In the genomic region with DNA sequence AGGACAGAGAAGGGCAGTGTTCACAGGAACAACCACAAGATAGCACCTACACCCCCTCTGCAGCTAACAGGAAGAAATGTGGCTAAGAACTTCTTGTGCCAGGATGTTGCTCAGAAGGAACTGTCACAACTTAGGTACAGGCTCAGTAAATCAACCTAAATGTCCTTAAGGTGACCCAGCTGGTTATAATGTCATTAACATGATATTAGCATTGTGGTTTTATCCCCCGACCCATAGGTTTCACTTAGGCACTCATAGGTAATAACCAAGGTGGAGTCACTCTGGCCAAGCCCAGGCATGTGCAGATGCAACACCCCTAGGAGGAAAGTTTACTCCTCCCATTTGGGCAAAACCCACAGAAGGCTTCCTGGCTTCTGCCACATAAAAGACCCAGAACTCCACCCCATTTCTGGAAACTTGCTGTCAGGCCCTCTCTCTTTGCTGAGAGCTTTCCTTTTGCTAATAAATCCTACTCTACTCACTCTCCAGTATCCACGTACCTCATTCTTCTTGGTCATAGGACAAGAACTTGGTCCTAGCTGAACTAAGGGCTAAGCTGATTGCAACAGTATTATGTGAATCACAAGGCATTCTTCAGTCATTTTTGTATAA, we compare ENCODE assay signal across 15 cellular contexts.
DNase-seq lines count a peak whose midpoint lies in the region; ATAC-seq and TF ChIP-seq lines count a peak whose summit lies in the region.
"Had no signal": no experiment of that assay in that cellular context is flagged by ENCODE, and none has a peak within 500 bp of the region (broad histone marks: within the 10 kb centered on the region; RNA-seq: fewer than 3 reads in every experiment).

No MANE protein-coding gene starts in this region.

- no peak overlapping the region for H3K4me2 ChIP-seq in osteoblast (ENCODE audit: insufficient read depth, low read length)

- POLR2A ChIA-PET in activated CD8-positive, alpha-beta T cell treated with anti-CD3 and anti-CD28 coated beads, Interleukin-2, amount 10 ng/mL, durations not matched to agents 7 days and 5 days (lab: Charles Lee) = no interaction called here

- CTCF ChIA-PET in activated CD8-positive, alpha-beta T cell treated with anti-CD3 and anti-CD28 coated beads, Interleukin-2, amount 10 ng/mL, durations not matched to agents 7 days and 5 days (lab: Charles Lee) = no interaction called here

- H3K36me3 ChIP-seq in upper lobe of right lung (no peaks in the 10 kb centered on the region), osteoblast (ENCODE audit: insufficient read depth, low read length) (no peaks in the 10 kb centered on the region)
- H3K36me3 ChIP-seq: gastrocnemius medialis, left ventricle myocardium inferior had no signal

- peak; percentile 9 for DNase-seq in stimulated activated CD4-positive, alpha-beta T cell treated with anti-CD3 and anti-CD28 coated beads, Interleukin-2, amount 100 ng/mL, for 4 hours (ENCODE audit: low read depth)
- no peak for DNase-seq in stimulated activated CD4-positive, alpha-beta T cell treated with anti-CD3 and anti-CD28 coated beads, Interleukin-4, amount 100 ng/mL, for 24 hours
- DNase-seq in activated CD8-positive, alpha-beta T cell treated with anti-CD3 and anti-CD28 coated beads, Interleukin-2, amount 10 ng/mL, durations not matched to agents 7 days and 5 days = peak; percentile 36
- peak; percentile 59 to 83 for DNase-seq in foreskin keratinocyte
- no peak for DNase-seq in upper lobe of right lung
- DNase-seq in left lobe of liver (ENCODE audit: low spot score) = no peak
- no peak for DNase-seq in osteoblast (ENCODE audit: insufficient read length, low spot score, missing footprints)
- no peak for DNase-seq in GM13977 (ENCODE audit: low spot score)
- DNase-seq: amniotic stem cell, gastrocnemius medialis, GF-D8, left ventricle myocardium inferior, NCI-H1092, NCI-H446 treated with DMSO at 0.1 percent for 48 hours, Right ventricle myocardium superior had no signal

- peak overlapping the region; percentile 22 for H3K4me3 Mint-ChIP-seq in activated CD8-positive, alpha-beta T cell treated with anti-CD3 and anti-CD28 coated beads, Interleukin-2, amount 10 ng/mL, durations not matched to agents 7 days and 5 days

- TF ChIP-seq CTCF in foreskin keratinocyte (conservative IDR thresholded peaks at IDR 0.05) (no peak), upper lobe of right lung (IDR thresholded peaks at IDR 0.05) (no peak), osteoblast (IDR thresholded peaks at IDR 0.05; ENCODE audit: extremely low read depth, low read depth, low read length) (no peak), GM13977 (IDR thresholded peaks at IDR 0.05; ENCODE audit: extremely low read depth, insufficient read depth, missing control alignments) (no peak)

- no peak overlapping the region for H3K4me3 ChIP-seq in upper lobe of right lung
- no peak overlapping the region for H3K4me3 ChIP-seq in osteoblast (ENCODE audit: insufficient read depth, low read length)
- H3K4me3 ChIP-seq: gastrocnemius medialis, left ventricle myocardium inferior had no signal

- in situ Hi-C loops in GM13977 (cut with MboI; ENCODE audit: low pct_unique_long_range_greater_than_20kb, low sequenced_read_pairs, unreplicated experiment) = no loop called here

- peaks cover 14% of the 10 kb centered on the region for H3K4me1 Mint-ChIP-seq in activated CD8-positive, alpha-beta T cell treated with anti-CD3 and anti-CD28 coated beads, Interleukin-2, amount 10 ng/mL, durations not matched to agents 7 days and 5 days (ENCODE audit: low read depth)

- no peaks in the 10 kb centered on the region for H3K27me3 Mint-ChIP-seq in activated CD8-positive, alpha-beta T cell treated with anti-CD3 and anti-CD28 coated beads, Interleukin-2, amount 10 ng/mL, durations not matched to agents 7 days and 5 days (ENCODE audit: low read depth)

- intact Hi-C loops in upper lobe of right lung (cut with DNase I) = no loop called here

- H3K9me3 ChIP-seq in upper lobe of right lung = no peaks in the 10 kb centered on the region
- H3K9me3 ChIP-seq in osteoblast (ENCODE audit: low read depth, low read length) = peaks cover 3% of the 10 kb centered on the region
- H3K9me3 ChIP-seq: gastrocnemius medialis had no signal

- no peaks in the 10 kb centered on the region for H3K27me3 ChIP-seq in foreskin keratinocyte
- H3K27me3 ChIP-seq in upper lobe of right lung = no peaks in the 10 kb centered on the region
- H3K27me3 ChIP-seq in osteoblast (ENCODE audit: insufficient read depth, low read length) = no peaks in the 10 kb centered on the region
- H3K27me3 ChIP-seq: gastrocnemius medialis had no signal

- peaks cover 14% of the 10 kb centered on the region for H3K4me1 ChIP-seq in foreskin keratinocyte
- no peaks in the 10 kb centered on the region for H3K4me1 ChIP-seq in upper lobe of right lung
- H3K4me1 ChIP-seq in osteoblast (ENCODE audit: insufficient read depth, low read length) = no peaks in the 10 kb centered on the region
- H3K4me1 ChIP-seq: gastrocnemius medialis, left ventricle myocardium inferior had no signal

- no peaks in the 10 kb centered on the region for H4K20me1 ChIP-seq in osteoblast (ENCODE audit: insufficient read depth, low read length)

- ATAC-seq in activated CD8-positive, alpha-beta T cell treated with anti-CD3 and anti-CD28 coated beads, Interleukin-2, amount 10 ng/mL, durations not matched to agents 7 days and 5 days = peak; percentile 71
- ATAC-seq in foreskin keratinocyte = peak; percentile 81
- ATAC-seq in upper lobe of right lung = peak; percentile 30
- no peak for ATAC-seq in left lobe of liver
- ATAC-seq: gastrocnemius medialis had no signal

- no peak overlapping the region for H2AFZ ChIP-seq in osteoblast (ENCODE audit: low read length)

- H3K36me3 Mint-ChIP-seq in activated CD8-positive, alpha-beta T cell treated with anti-CD3 and anti-CD28 coated beads, Interleukin-2, amount 10 ng/mL, durations not matched to agents 7 days and 5 days (ENCODE audit: low read depth) = peaks cover 2% of the 10 kb centered on the region

- H3K79me2 ChIP-seq in osteoblast (ENCODE audit: insufficient read depth, low read length) = no peaks in the 10 kb centered on the region

- peak overlapping the region; percentile 44 for H3K27ac Mint-ChIP-seq in activated CD8-positive, alpha-beta T cell treated with anti-CD3 and anti-CD28 coated beads, Interleukin-2, amount 10 ng/mL, durations not matched to agents 7 days and 5 days

- H3K9me3 Mint-ChIP-seq in activated CD8-positive, alpha-beta T cell treated with anti-CD3 and anti-CD28 coated beads, Interleukin-2, amount 10 ng/mL, durations not matched to agents 7 days and 5 days (ENCODE audit: insufficient read depth) = peaks cover 16% of the 10 kb centered on the region

- H3K27ac ChIP-seq in foreskin keratinocyte = peak overlapping the region; percentile 52
- H3K27ac ChIP-seq in upper lobe of right lung = no peak overlapping the region
- H3K27ac ChIP-seq in osteoblast (ENCODE audit: low read depth, low read length) = no peak overlapping the region
- H3K27ac ChIP-seq: gastrocnemius medialis, left ventricle myocardium inferior had no signal

Comparison
In these comparisons a context has a peak if more than half of its experiments do, and no peak if none do; other contexts are left out.
1. DNase-seq: peak in stimulated activated CD4-positive, alpha-beta T cell treated with anti-CD3 and anti-CD28 coated beads, Interleukin-2, amount 100 ng/mL, for 4 hours (single experiment), activated CD8-positive, alpha-beta T cell treated with anti-CD3 and anti-CD28 coated beads, Interleukin-2, amount 10 ng/mL, durations not matched to agents 7 days and 5 days (single experiment) and foreskin keratinocyte (2 of 2); none in stimulated activated CD4-positive, alpha-beta T cell treated with anti-CD3 and anti-CD28 coated beads, Interleukin-4, amount 100 ng/mL, for 24 hours (single experiment), upper lobe of right lung (single experiment), left lobe of liver (single experiment), osteoblast (single experiment) and GM13977 (single experiment).